7 cellular contexts compared by ENCODE assay signal in genomic region chr2:87658357-87658756, GRCh38.
DNase-seq lines count a peak whose midpoint lies in the region; ATAC-seq and TF ChIP-seq lines count a peak whose summit lies in the region.
"Not testable (repeated sequence)": the region's sequence is repeated elsewhere in the genome, so short reads cannot be mapped to it uniquely, and the experiment has no call there.

No MANE protein-coding gene starts in this region.

- not testable (repeated sequence) for H4K20me1 ChIP-seq in PC-9 (ENCODE audit: insufficient read depth)

- peak; percentile 67 to 83 for ATAC-seq in activated CD4-positive, CD25-positive, alpha-beta regulatory T cell treated with anti-CD3 and anti-CD28 coated beads, Interleukin-2, amount 50 U/mL, for 24 hours
- peak; percentile 71 for ATAC-seq in activated CD8-positive, alpha-beta T cell treated with anti-CD3 and anti-CD28 coated beads for 36 hours
- peak; percentile 80 to 83 for ATAC-seq in activated T-cell treated with anti-CD3 and anti-CD28 coated beads, Interleukin-2, amount 50 U/mL, for 72 hours (replicated peaks in 1 of 2)
- peak; percentile 25 for ATAC-seq in activated naive CD8-positive, alpha-beta T cell treated with anti-CD3 and anti-CD28 coated beads, Interleukin-2, amount 50 U/mL, for 24 hours
- peak; percentile 69 for ATAC-seq in stimulated activated naive CD8-positive, alpha-beta T cell treated with anti-CD3 and anti-CD28 coated beads, Interleukin-15, amount 100 ng/mL, for 72 hours

- intact Hi-C loops in PC-9 (cut with micrococcal nuclease; ENCODE audit: unreplicated experiment); activated CD8-positive, alpha-beta T cell treated with anti-CD3 and anti-CD28 coated beads for 36 hours (cut with micrococcal nuclease); activated T-helper 2 cell treated with anti-CD3 and anti-CD28 coated beads, Interferon-gamma antibody, Interleukin-2, Interleukin-4, amounts not matched to agents 10 μg/mL and 5 μg/mL and 100 μg/mL, durations not matched to agents 14 hours and 24 hours and 36 hours (cut with micrococcal nuclease): not testable (repeated sequence)

- not testable (repeated sequence) for H3K9me3 ChIP-seq in PC-9 (ENCODE audit: insufficient read depth, low read depth)

- H3K4me1 ChIP-seq in PC-9 (replicated peaks; ENCODE audit: insufficient read depth) = not testable (repeated sequence)

- not testable (repeated sequence) for H3K27me3 ChIP-seq in PC-9 (ENCODE audit: insufficient read depth, low read depth)

- CTCF ChIA-PET in PC-9 (lab: Charles Lee); activated CD8-positive, alpha-beta T cell treated with anti-CD3 and anti-CD28 coated beads for 36 hours (lab: Charles Lee): not testable (repeated sequence)

- not testable (repeated sequence) for H3K9me3 Mint-ChIP-seq in activated CD8-positive, alpha-beta T cell treated with anti-CD3 and anti-CD28 coated beads for 36 hours; activated T-cell treated with anti-CD3 and anti-CD28 coated beads, Interleukin-2, amount 50 U/mL, for 72 hours; activated T-helper 2 cell treated with anti-CD3 and anti-CD28 coated beads, Interferon-gamma antibody, Interleukin-2, Interleukin-4, amounts not matched to agents 10 μg/mL and 5 μg/mL and 100 μg/mL, durations not matched to agents 14 hours and 24 hours and 36 hours; activated naive CD8-positive, alpha-beta T cell treated with anti-CD3 and anti-CD28 coated beads, Interleukin-2, amount 50 U/mL, for 24 hours; stimulated activated naive CD8-positive, alpha-beta T cell treated with anti-CD3 and anti-CD28 coated beads, Interleukin-15, amount 100 ng/mL, for 72 hours

- H3K4me1 Mint-ChIP-seq in activated CD8-positive, alpha-beta T cell treated with anti-CD3 and anti-CD28 coated beads for 36 hours (ENCODE audit: low read depth); activated T-cell treated with anti-CD3 and anti-CD28 coated beads, Interleukin-2, amount 50 U/mL, for 72 hours (ENCODE audit: low read depth); activated T-helper 2 cell treated with anti-CD3 and anti-CD28 coated beads, Interferon-gamma antibody, Interleukin-2, Interleukin-4, amounts not matched to agents 10 μg/mL and 5 μg/mL and 100 μg/mL, durations not matched to agents 14 hours and 24 hours and 36 hours (ENCODE audit: low read depth); activated naive CD8-positive, alpha-beta T cell treated with anti-CD3 and anti-CD28 coated beads, Interleukin-2, amount 50 U/mL, for 24 hours; stimulated activated naive CD8-positive, alpha-beta T cell treated with anti-CD3 and anti-CD28 coated beads, Interleukin-15, amount 100 ng/mL, for 72 hours: not testable (repeated sequence)

- not testable (repeated sequence) for H3K79me2 ChIP-seq in PC-9 (ENCODE audit: low read depth)

- H3K36me3 Mint-ChIP-seq in activated CD8-positive, alpha-beta T cell treated with anti-CD3 and anti-CD28 coated beads for 36 hours (ENCODE audit: low read depth); activated T-cell treated with anti-CD3 and anti-CD28 coated beads, Interleukin-2, amount 50 U/mL, for 72 hours (ENCODE audit: insufficient read depth in 2 of 2); activated T-helper 2 cell treated with anti-CD3 and anti-CD28 coated beads, Interferon-gamma antibody, Interleukin-2, Interleukin-4, amounts not matched to agents 10 μg/mL and 5 μg/mL and 100 μg/mL, durations not matched to agents 14 hours and 24 hours and 36 hours (ENCODE audit: low read depth); activated naive CD8-positive, alpha-beta T cell treated with anti-CD3 and anti-CD28 coated beads, Interleukin-2, amount 50 U/mL, for 24 hours (ENCODE audit: low read depth): not testable (repeated sequence)

- not testable (repeated sequence) for H3K27me3 Mint-ChIP-seq in activated CD8-positive, alpha-beta T cell treated with anti-CD3 and anti-CD28 coated beads for 36 hours; activated T-cell treated with anti-CD3 and anti-CD28 coated beads, Interleukin-2, amount 50 U/mL, for 72 hours (ENCODE audit: low read depth); activated T-helper 2 cell treated with anti-CD3 and anti-CD28 coated beads, Interferon-gamma antibody, Interleukin-2, Interleukin-4, amounts not matched to agents 10 μg/mL and 5 μg/mL and 100 μg/mL, durations not matched to agents 14 hours and 24 hours and 36 hours (ENCODE audit: low read depth); activated naive CD8-positive, alpha-beta T cell treated with anti-CD3 and anti-CD28 coated beads, Interleukin-2, amount 50 U/mL, for 24 hours; stimulated activated naive CD8-positive, alpha-beta T cell treated with anti-CD3 and anti-CD28 coated beads, Interleukin-15, amount 100 ng/mL, for 72 hours

- not testable (repeated sequence) for H3K9me2 ChIP-seq in PC-9 (ENCODE audit: insufficient read depth)

- not testable (repeated sequence) for H3K36me3 ChIP-seq in PC-9 (ENCODE audit: low read depth)

- BruUV-seq in PC-9 (replicated peaks; lab: Mats Ljungman, UMichigan) = not testable (repeated sequence)

- 0 out of 2 replicates have a peak overlapping the region, but pooled peaks have one; percentile 56 for H3K27ac ChIP-seq in PC-9

- not testable (repeated sequence) for H3K4me3 ChIP-seq in PC-9

- H2AFZ ChIP-seq in PC-9 = not testable (repeated sequence)

- not testable (repeated sequence) for H3K27ac Mint-ChIP-seq in activated CD8-positive, alpha-beta T cell treated with anti-CD3 and anti-CD28 coated beads for 36 hours; activated T-cell treated with anti-CD3 and anti-CD28 coated beads, Interleukin-2, amount 50 U/mL, for 72 hours; activated naive CD8-positive, alpha-beta T cell treated with anti-CD3 and anti-CD28 coated beads, Interleukin-2, amount 50 U/mL, for 24 hours; stimulated activated naive CD8-positive, alpha-beta T cell treated with anti-CD3 and anti-CD28 coated beads, Interleukin-15, amount 100 ng/mL, for 72 hours
- peak overlapping the region; percentile 43 for H3K27ac Mint-ChIP-seq in activated T-helper 2 cell treated with anti-CD3 and anti-CD28 coated beads, Interferon-gamma antibody, Interleukin-2, Interleukin-4, amounts not matched to agents 10 μg/mL and 5 μg/mL and 100 μg/mL, durations not matched to agents 14 hours and 24 hours and 36 hours

- H3F3A ChIP-seq in PC-9 (ENCODE audit: insufficient read depth, low read depth) = not testable (repeated sequence)

- DNase-seq in PC-9; activated CD8-positive, alpha-beta T cell treated with anti-CD3 and anti-CD28 coated beads for 36 hours; activated T-cell treated with anti-CD3 and anti-CD28 coated beads, Interleukin-2, amount 50 U/mL, for 72 hours; activated T-helper 2 cell treated with anti-CD3 and anti-CD28 coated beads, Interferon-gamma antibody, Interleukin-2, Interleukin-4, amounts not matched to agents 10 μg/mL and 5 μg/mL and 100 μg/mL, durations not matched to agents 14 hours and 24 hours and 36 hours (ENCODE audit: low spot score); activated naive CD8-positive, alpha-beta T cell treated with anti-CD3 and anti-CD28 coated beads, Interleukin-2, amount 50 U/mL, for 24 hours; stimulated activated naive CD8-positive, alpha-beta T cell treated with anti-CD3 and anti-CD28 coated beads, Interleukin-15, amount 100 ng/mL, for 72 hours: not testable (repeated sequence)

- TF ChIP-seq CTCF in PC-9 (conservative IDR thresholded peaks at IDR 0.05); activated CD8-positive, alpha-beta T cell treated with anti-CD3 and anti-CD28 coated beads for 36 hours (IDR thresholded peaks at IDR 0.05): not testable (repeated sequence)

- POLR2A ChIA-PET in PC-9 (lab: Charles Lee; ENCODE audit: unreplicated experiment); activated CD8-positive, alpha-beta T cell treated with anti-CD3 and anti-CD28 coated beads for 36 hours (lab: Charles Lee): not testable (repeated sequence)

- H3K4me2 ChIP-seq in PC-9 = not testable (repeated sequence)

- H3K4me3 Mint-ChIP-seq in activated CD8-positive, alpha-beta T cell treated with anti-CD3 and anti-CD28 coated beads for 36 hours; activated T-helper 2 cell treated with anti-CD3 and anti-CD28 coated beads, Interferon-gamma antibody, Interleukin-2, Interleukin-4, amounts not matched to agents 10 μg/mL and 5 μg/mL and 100 μg/mL, durations not matched to agents 14 hours and 24 hours and 36 hours (ENCODE audit: low read depth); activated naive CD8-positive, alpha-beta T cell treated with anti-CD3 and anti-CD28 coated beads, Interleukin-2, amount 50 U/mL, for 24 hours; stimulated activated naive CD8-positive, alpha-beta T cell treated with anti-CD3 and anti-CD28 coated beads, Interleukin-15, amount 100 ng/mL, for 72 hours: not testable (repeated sequence)
- peak overlapping the region in 1 of 2 donors; percentile 59 for H3K4me3 Mint-ChIP-seq in activated T-cell treated with anti-CD3 and anti-CD28 coated beads, Interleukin-2, amount 50 U/mL, for 72 hours

Comparison
In these comparisons a context has a peak if more than half of its experiments do, and no peak if none do; other contexts are left out.
1. ATAC-seq: peak in every context shown above with its lines; median percentile 82 in activated T-cell treated with anti-CD3 and anti-CD28 coated beads, Interleukin-2, amount 50 U/mL, for 72 hours; 75 in activated CD4-positive, CD25-positive, alpha-beta regulatory T cell treated with anti-CD3 and anti-CD28 coated beads, Interleukin-2, amount 50 U/mL, for 24 hours; 71 in activated CD8-positive, alpha-beta T cell treated with anti-CD3 and anti-CD28 coated beads for 36 hours; 69 in stimulated activated naive CD8-positive, alpha-beta T cell treated with anti-CD3 and anti-CD28 coated beads, Interleukin-15, amount 100 ng/mL, for 72 hours; 25 in activated naive CD8-positive, alpha-beta T cell treated with anti-CD3 and anti-CD28 coated beads, Interleukin-2, amount 50 U/mL, for 24 hours.